In genomic region chr7:100428967-100429636, GRCh38 we compare ENCODE assay signal across 1 cellular context.
TF ChIP-seq lines count a peak whose summit lies in the region.

No MANE protein-coding gene starts in this region.

TF ChIP-seq in HepG2, 621 proteins besides CTCF, POLR2A, EP300 and RAD21 (continued from another document and continues in another):
- TF ChIP-seq RNF219 (CRISPR knock-in tag; IDR thresholded peaks at IDR 0.05) (no peak), ZNF775 (CRISPR knock-in tag; IDR thresholded peaks at IDR 0.05; ENCODE audit: borderline replicate concordance) (0 out of 2 replicates have a peak, but pooled peaks have one; percentile 45), ZNF720 (CRISPR knock-in tag; IDR thresholded peaks at IDR 0.05) (no peak; the same call in 1 of the 2 replicates), U2AF1 (optimal IDR thresholded peaks at IDR 0.05; ENCODE audit: low read depth, low read length) (no peak), SKIL (CRISPR knock-in tag; IDR thresholded peaks at IDR 0.05; ENCODE audit: borderline replicate concordance) (peak; percentile 31; the same call in 1 of the 2 replicates), DNMT1 (CRISPR knock-in tag; IDR thresholded peaks at IDR 0.05) (no peak), SSRP1 (CRISPR knock-in tag; IDR thresholded peaks at IDR 0.05) (no peak), ZNF276 (CRISPR knock-in tag; IDR thresholded peaks at IDR 0.05; ENCODE audit: low read depth) (no peak), ZNF180 (CRISPR knock-in tag; IDR thresholded peaks at IDR 0.05; ENCODE audit: borderline replicate concordance, low read depth) (no peak), TGIF2 (CRISPR knock-in tag; IDR thresholded peaks at IDR 0.05) (0 out of 2 replicates have a peak, but pooled peaks have one; percentile 24), ZBTB20 (CRISPR knock-in tag; IDR thresholded peaks at IDR 0.05; ENCODE audit: borderline replicate concordance, low read depth) (no peak; the same call in 1 of the 2 replicates), AGO2 (optimal IDR thresholded peaks at IDR 0.05; ENCODE audit: low read depth, low read length) (no peak), NCOR1 (IDR thresholded peaks at IDR 0.05; ENCODE audit: borderline replicate concordance, low read length) (no peak), ZBTB3 (CRISPR knock-in tag; IDR thresholded peaks at IDR 0.05; ENCODE audit: borderline replicate concordance, low read depth) (peak; percentile 34; the same call in 1 of the 2 replicates), ZNF841 (CRISPR knock-in tag; IDR thresholded peaks at IDR 0.05; ENCODE audit: borderline replicate concordance) (no peak), ZBTB39 (CRISPR knock-in tag; IDR thresholded peaks at IDR 0.05) (no peak), HNF1A (IDR thresholded peaks at IDR 0.05; ENCODE audit: low read depth) (peak; percentile 52; the same call in 1 of the 2 replicates), HNF1A (CRISPR knock-in tag; IDR thresholded peaks at IDR 0.05; ENCODE audit: borderline replicate concordance) (0 out of 2 replicates have a peak, but pooled peaks have one; percentile 11), KLF13 (CRISPR knock-in tag; IDR thresholded peaks at IDR 0.05) (no peak), HMG20A (CRISPR knock-in tag; IDR thresholded peaks at IDR 0.05; ENCODE audit: borderline replicate concordance) (no peak), NFKBIZ (CRISPR knock-in tag; IDR thresholded peaks at IDR 0.05) (no peak; the same call in 1 of the 2 replicates), ZNF556 (CRISPR knock-in tag; IDR thresholded peaks at IDR 0.05; ENCODE audit: borderline replicate concordance) (peak; percentile 18; the same call in 1 of the 2 replicates), ZNF543 (CRISPR knock-in tag; IDR thresholded peaks at IDR 0.05) (no peak; the same call in 1 of the 2 replicates), NR2C2 (CRISPR knock-in tag; IDR thresholded peaks at IDR 0.05; ENCODE audit: borderline replicate concordance) (no peak), ZBTB34 (CRISPR knock-in tag; IDR thresholded peaks at IDR 0.05) (no peak), ARID5B (CRISPR knock-in tag; IDR thresholded peaks at IDR 0.05) (peak; percentile 6; the same call in 1 of the 2 replicates), THAP11 (CRISPR knock-in tag; IDR thresholded peaks at IDR 0.05) (no peak), ADNP (CRISPR knock-in tag; IDR thresholded peaks at IDR 0.05) (no peak), ZNF660 (CRISPR knock-in tag; IDR thresholded peaks at IDR 0.05; ENCODE audit: borderline replicate concordance, low read depth) (no peak), KDM2A (CRISPR knock-in tag; IDR thresholded peaks at IDR 0.05; ENCODE audit: borderline replicate concordance, low read depth) (peak; percentile 70; the same call in 1 of the 2 replicates), CHCHD3 (CRISPR knock-in tag; IDR thresholded peaks at IDR 0.05) (no peak), KDM4B (CRISPR knock-in tag; IDR thresholded peaks at IDR 0.05) (no peak), DMAP1 (CRISPR knock-in tag; IDR thresholded peaks at IDR 0.05) (no peak; the same call in none of the 2 replicates), NR3C1 (CRISPR knock-in tag; IDR thresholded peaks at IDR 0.05) (no peak), ZNF629 (CRISPR knock-in tag; conservative IDR thresholded peaks at IDR 0.05) (no peak), RCOR2 (CRISPR knock-in tag; IDR thresholded peaks at IDR 0.05) (0 out of 2 replicates have a peak, but pooled peaks have one; percentile 27), ZNF160 (CRISPR knock-in tag; IDR thresholded peaks at IDR 0.05) (peak; percentile 11; the same call in 1 of the 2 replicates), PCBP2 (optimal IDR thresholded peaks at IDR 0.05; ENCODE audit: low read depth, low read length, poor library complexity, severe bottlenecking) (no peak), BRCA1 (CRISPR knock-in tag; IDR thresholded peaks at IDR 0.05) (no peak), FOXK2 (IDR thresholded peaks at IDR 0.05) (no peak), ZNF33A (CRISPR knock-in tag; IDR thresholded peaks at IDR 0.05; ENCODE audit: borderline replicate concordance) (no peak), ZNF282 (IDR thresholded peaks at IDR 0.05; ENCODE audit: partially characterized antibody) (no peak), PATZ1 (CRISPR knock-in tag; IDR thresholded peaks at IDR 0.05) (peak; percentile 81)
